In genomic region chr1:49906365-49906764, GRCh38 we compare ENCODE assay signal across 27 cellular contexts.
"Had no signal": no experiment of that assay in that cellular context is flagged by ENCODE, and none has a peak within 500 bp of the region (broad histone marks: within the 10 kb centered on the region; RNA-seq: fewer than 3 reads in every experiment).

No MANE protein-coding gene starts in this region.

- H3K4me1 ChIP-seq: stomach, suprapubic skin, testis, thyroid gland, tibial artery, tibial nerve, transverse colon, upper lobe of left lung, upper lobe of right lung, uterus, vagina had no signal

- FAIRE-seq: urothelium cell line had no signal

- H3K27ac ChIP-seq: stomach, suprapubic skin, testis, thoracic aorta, thyroid gland, tibial artery, tibial nerve, transverse colon, upper lobe of left lung, upper lobe of right lung, uterus, vagina had no signal

- H3K4me3 ChIP-seq: stomach, suprapubic skin, testis, thoracic aorta, thyroid gland, tibial artery, tibial nerve, transverse colon, upper lobe of left lung, upper lobe of right lung, uterus, vagina had no signal

- ATAC-seq: stimulated activated effector memory CD8-positive, alpha-beta T cell treated with anti-CD3 and anti-CD28 coated beads, Interleukin-12 subunit alpha, Interleukin-12 subunit beta, amount 100 ng/mL, for 72 hours; stimulated activated memory B cell treated with anti-CD40 and anti-IgM and Interleukin-4, amounts not matched to agents 10 μg/mL and 1 μg/mL and 100 μg/mL, for 72 hours; stimulated activated naive B cell treated with anti-CD40 and anti-IgM and Interleukin-4, amounts not matched to agents 10 μg/mL and 1 μg/mL and 100 μg/mL, for 72 hours; stimulated activated naive CD8-positive, alpha-beta T cell treated with anti-CD3 and anti-CD28 coated beads, Interleukin-15, amount 100 ng/mL, for 72 hours; stimulated activated naive CD8-positive, alpha-beta T cell treated with anti-CD3 and anti-CD28 coated beads, Interleukin-15, Interleukin-2, amounts not matched to agents 100 U/mL and 50 U/mL, for 24 hours; upper lobe of right lung had no signal

- DNase-seq: stimulated activated CD4-positive, alpha-beta T cell treated with anti-CD3 and anti-CD28 coated beads, Interleukin-2, amount 100 ng/mL, for 48 hours; stimulated activated CD4-positive, alpha-beta T cell treated with anti-CD3 and anti-CD28 coated beads, Interleukin-4, amount 100 ng/mL, for 1 hour; stimulated activated CD4-positive, alpha-beta T cell treated with anti-CD3 and anti-CD28 coated beads, Interleukin-4, amount 100 ng/mL, for 24 hours; stimulated activated CD4-positive, alpha-beta T cell treated with anti-CD3 and anti-CD28 coated beads, Interleukin-4, amount 100 ng/mL, for 4 hours; stimulated activated CD8-positive, alpha-beta memory T cell treated with anti-CD3 and anti-CD28 coated beads, Interleukin-4, amount 100 ng/mL, for 48 hours; stimulated activated naive B cell treated with anti-CD40 and anti-IgM and Interleukin-4, amounts not matched to agents 10 μg/mL and 1 μg/mL and 100 μg/mL, for 72 hours; stimulated activated naive CD4-positive, alpha-beta T cell; stimulated activated naive CD4-positive, alpha-beta T cell treated with Interleukin-2 at 50 U/mL for 16 hours; stimulated activated naive CD8-positive, alpha-beta T cell treated with anti-CD3 and anti-CD28 coated beads, Interleukin-15, amount 100 ng/mL, for 72 hours; stimulated activated naive CD8-positive, alpha-beta T cell treated with anti-CD3 and anti-CD28 coated beads, Interleukin-15, Interleukin-2, amounts not matched to agents 100 U/mL and 50 U/mL, for 24 hours; stomach; substantia nigra; testis; thyroid gland; tibial artery; transverse colon; trophoblast cell; upper lobe of left lung; upper lobe of right lung; uterus had no signal

- H3K27me3 ChIP-seq: stomach, suprapubic skin, testis, thyroid gland, tibial artery, tibial nerve, transverse colon, upper lobe of left lung, upper lobe of right lung, uterus, vagina had no signal

- H3K36me3 ChIP-seq: stomach, suprapubic skin, thoracic aorta, thyroid gland, tibial artery, tibial nerve, transverse colon, upper lobe of left lung, upper lobe of right lung, uterus, vagina had no signal

- H3K9me3 ChIP-seq: stomach, suprapubic skin, testis, thoracic aorta, thyroid gland, tibial artery, tibial nerve, transverse colon, upper lobe of left lung, upper lobe of right lung, uterus, vagina had no signal
